8 cellular contexts compared by ENCODE assay signal in genomic region chr11:61061081-61061826, GRCh38. TPM values are rescaled to one million over a fixed set of nuclear protein-coding genes. Genes with fewer than 3 reads are reported as not detected.
A peak's percentile ranks its signal among the peaks of the same experiment; 100 is the strongest.
DNase-seq lines count a peak whose midpoint lies in the region; ATAC-seq and TF ChIP-seq lines count a peak whose summit lies in the region.
"Had no signal": no experiment of that assay in that cellular context is flagged by ENCODE, and none has a peak within 500 bp of the region (broad histone marks: within the 10 kb centered on the region; RNA-seq: fewer than 3 reads in every experiment).

No MANE protein-coding gene starts in this region.

- ATAC-seq in GM19452 (IDR thresholded peaks at IDR 0.05; ENCODE audit: unreplicated experiment): peak; percentile 85
- ATAC-seq in HG03439 (IDR thresholded peaks at IDR 0.05; ENCODE audit: unreplicated experiment): peak; percentile 87
- peak; percentile 88 for ATAC-seq in activated B cell treated with CpG ODN at 0.5 μM for 24 hours (ENCODE audit: low read depth)

- no peaks in the 10 kb centered on the region for H3K9me3 Mint-ChIP-seq in activated B cell treated with CpG ODN at 0.5 μM for 24 hours

- H3K27me3 ChIP-seq in BE2C: no peaks in the 10 kb centered on the region

- H3K36me3 Mint-ChIP-seq in activated B cell treated with CpG ODN at 0.5 μM for 24 hours (ENCODE audit: low read depth): peaks cover 14% of the 10 kb centered on the region
- H3K36me3 Mint-ChIP-seq: brain had no signal

- intact Hi-C loops in activated B cell treated with CpG ODN at 0.5 μM for 24 hours (cut with micrococcal nuclease): loop anchor here (1.0 to 10.0 kb wide), 11 partner anchors 9 to 606 kb away; partner anchors contain the start of genes CD5, CD6 and MS4A1

- DNase-seq in activated B cell treated with CpG ODN at 0.5 μM for 24 hours (peak; percentile 45), middle frontal gyrus (ENCODE audit: extremely low spot score, low spot score) (no peak), BE2C (no peak)
- DNase-seq in central memory CD4-positive, alpha-beta T cell: peak; percentile 77
- DNase-seq in stimulated activated CD8-positive, alpha-beta memory T cell treated with anti-CD3 and anti-CD28 coated beads, Interleukin-12 subunit alpha, Interleukin-12 subunit beta, amount 100 ng/mL, for 24 hours (ENCODE audit: extremely low read depth): peak; percentile 59

- H3K36me3 ChIP-seq in BE2C: no peaks in the 10 kb centered on the region

- no peaks in the 10 kb centered on the region for H3K4me1 ChIP-seq in BE2C

- TF ChIP-seq CTCF in activated B cell treated with CpG ODN at 0.5 μM for 24 hours (IDR thresholded peaks at IDR 0.05) (no peak), BE2C (IDR thresholded peaks at IDR 0.05; ENCODE audit: low read depth, low read length) (no peak)

- H3K27ac Mint-ChIP-seq in activated B cell treated with CpG ODN at 0.5 μM for 24 hours: peak overlapping the region; percentile 95

- no peaks in the 10 kb centered on the region for H3K27me3 Mint-ChIP-seq in activated B cell treated with CpG ODN at 0.5 μM for 24 hours

- peak overlapping the region; percentile 75 for H3K4me3 Mint-ChIP-seq in activated B cell treated with CpG ODN at 0.5 μM for 24 hours
- H3K4me3 Mint-ChIP-seq: brain had no signal

- H3K9me3 ChIP-seq in BE2C: no peaks in the 10 kb centered on the region

- H3K4me3 ChIP-seq in BE2C (ENCODE audit: low read depth, low read length): no peak overlapping the region

- peaks cover 40% of the 10 kb centered on the region for H3K4me1 Mint-ChIP-seq in activated B cell treated with CpG ODN at 0.5 μM for 24 hours

- CTCF ChIA-PET in activated B cell treated with CpG ODN at 0.5 μM for 24 hours (lab: Charles Lee): interaction anchor here (0.7 to 1.3 kb wide), 4 partner anchors 9 to 126 kb away, joined by 3 to 5 read pairs (median 4); no protein-coding TSS in a partner anchor

- POLR2A ChIA-PET in activated B cell treated with CpG ODN at 0.5 μM for 24 hours (lab: Charles Lee): interaction anchor here (0.7 to 1.9 kb wide), 24 partner anchors 9 to 594 kb away, joined by 3 to 44 read pairs (median 6); partner anchors contain the start of genes CD5, CD6 and TMEM109

RNA-seq across cellular contexts. Expression of gene CD5, which starts 41.0 kb away (rescaled TPM):
- total RNA-seq in activated B cell treated with CpG ODN at 0.5 μM for 24 hours: 5.2 and 7.1 TPM in 2 replicates
- polyA plus RNA-seq in BE2C (2012; ENCODE audit: insufficient read depth, insufficient read length, low read depth): not detected

Comparison
In these comparisons a context has a peak if more than half of its experiments do, and no peak if none do; other contexts are left out.
1. DNase-seq: peak in activated B cell treated with CpG ODN at 0.5 μM for 24 hours (single experiment), central memory CD4-positive, alpha-beta T cell (single experiment) and stimulated activated CD8-positive, alpha-beta memory T cell treated with anti-CD3 and anti-CD28 coated beads, Interleukin-12 subunit alpha, Interleukin-12 subunit beta, amount 100 ng/mL, for 24 hours (single experiment); none in middle frontal gyrus (single experiment) and BE2C (single experiment).
2. Peak in every context shown above with its lines, with median percentiles within 50 percentile points of each other: ATAC-seq.